Comparison of ENCODE assay signal across 1 cellular context in the genomic region with DNA sequence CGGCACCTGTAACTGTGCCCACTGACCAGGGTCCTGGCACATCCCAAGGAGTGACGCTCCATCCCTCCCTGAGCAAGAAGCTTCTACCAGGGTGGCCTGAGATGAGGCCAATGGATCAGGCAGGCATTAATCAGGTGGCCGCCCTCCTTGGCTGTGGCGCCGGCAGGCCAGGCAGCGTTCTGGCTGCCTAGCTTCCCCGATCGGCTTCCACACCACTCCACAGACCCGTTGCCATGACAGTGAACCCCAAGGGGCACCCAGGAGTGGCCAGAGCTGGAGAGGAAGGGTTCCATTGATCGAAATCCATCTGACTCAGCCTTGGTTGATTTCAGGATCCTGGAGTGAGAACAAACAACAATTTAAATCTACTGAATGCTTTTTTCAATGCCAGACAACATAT.
TF ChIP-seq lines count a peak whose summit lies in the region.

No MANE protein-coding gene starts in this region.

TF ChIP-seq in H1, 55 proteins besides CTCF, POLR2A, EP300 and RAD21:
- TF ChIP-seq NRF1 (IDR thresholded peaks at IDR 0.05; ENCODE audit: low read depth, low read length) (no peak), TEAD4 (IDR thresholded peaks at IDR 0.05; ENCODE audit: low read depth, low read length) (no peak), TCF12 (IDR thresholded peaks at IDR 0.05; ENCODE audit: low read depth, low read length) (no peak), NANOG (IDR thresholded peaks at IDR 0.05; ENCODE audit: insufficient read depth, low read depth, low read length, poor library complexity, severe bottlenecking) (no peak), SUZ12 (IDR thresholded peaks at IDR 0.05; ENCODE audit: low read length) (no peak), ATF2 (IDR thresholded peaks at IDR 0.05; ENCODE audit: low read length) (no peak), KDM4A (IDR thresholded peaks at IDR 0.05; ENCODE audit: low read depth, low read length, severe bottlenecking) (no peak), CBX8 (IDR thresholded peaks at IDR 0.05; ENCODE audit: borderline replicate concordance, low read depth, low read length) (no peak)
